Comparison of ENCODE assay signal across 11 cellular contexts in genomic region chr16:47732122-47732805, GRCh38.
DNase-seq lines count a peak whose midpoint lies in the region; ATAC-seq and TF ChIP-seq lines count a peak whose summit lies in the region.
"Had no signal": no experiment of that assay in that cellular context is flagged by ENCODE, and none has a peak within 500 bp of the region (broad histone marks: within the 10 kb centered on the region; RNA-seq: fewer than 3 reads in every experiment).

No MANE protein-coding gene starts in this region.

- in situ Hi-C loops in ACHN (cut with HindIII; ENCODE audit: low pct_ligation_motif_present, low pct_unique_long_range_greater_than_20kb, low sequenced_read_pairs): no loop called here

- H3K9me3 Mint-ChIP-seq in T-helper 2 cell treated with Interferon-gamma antibody and Interleukin-4, amounts not matched to agents 5 μg/mL and 100 μg/mL, for 36 hours: no peaks in the 10 kb centered on the region

- intact Hi-C loops in posterior vena cava (cut with DNase I): no loop called here

- no peak for TF ChIP-seq CTCF in fibroblast of villous mesenchyme (IDR thresholded peaks at IDR 0.05; ENCODE audit: insufficient read depth, low read depth, low read length)

- no peak for ATAC-seq in HG02588 (IDR thresholded peaks at IDR 0.05; ENCODE audit: unreplicated experiment)

- peaks cover 9% of the 10 kb centered on the region for H3K4me1 Mint-ChIP-seq in T-helper 2 cell treated with Interferon-gamma antibody and Interleukin-4, amounts not matched to agents 5 μg/mL and 100 μg/mL, for 36 hours (ENCODE audit: low read depth)

- H3K4me3 ChIP-seq in fibroblast of villous mesenchyme (ENCODE audit: low read depth, low read length): no peak overlapping the region

- H3K27ac Mint-ChIP-seq in T-helper 2 cell treated with Interferon-gamma antibody and Interleukin-4, amounts not matched to agents 5 μg/mL and 100 μg/mL, for 36 hours: no peak overlapping the region

- peaks cover 8% of the 10 kb centered on the region for H3K27me3 Mint-ChIP-seq in T-helper 2 cell treated with Interferon-gamma antibody and Interleukin-4, amounts not matched to agents 5 μg/mL and 100 μg/mL, for 36 hours (ENCODE audit: low read depth)

- DNase-seq in ACHN (peak; percentile 58), H4 (ENCODE audit: low spot score) (peak; percentile 89), fibroblast of villous mesenchyme (ENCODE audit: low read depth) (peak; percentile 91), NCI-H345 treated with DMSO at 0.1 percent for 48 hours (lab: John Stamatoyannopoulos, UW; ENCODE audit: unreplicated experiment) (no peak), posterior vena cava (ENCODE audit: low spot score) (no peak), NCI-H146 treated with DMSO at 0.1 percent for 48 hours (lab: John Stamatoyannopoulos, UW; ENCODE audit: unreplicated experiment) (no peak)
- peak; percentile 35 for DNase-seq in T-helper 2 cell treated with Interferon-gamma antibody and Interleukin-4, amounts not matched to agents 5 μg/mL and 100 μg/mL, for 36 hours (ENCODE audit: low spot score)
- DNase-seq: DMS79; effector CD4-positive, alpha-beta T cell; NCI-H345 had no signal

- no peaks in the 10 kb centered on the region for H3K36me3 Mint-ChIP-seq in T-helper 2 cell treated with Interferon-gamma antibody and Interleukin-4, amounts not matched to agents 5 μg/mL and 100 μg/mL, for 36 hours (ENCODE audit: low read depth)

- H3K4me3 Mint-ChIP-seq in T-helper 2 cell treated with Interferon-gamma antibody and Interleukin-4, amounts not matched to agents 5 μg/mL and 100 μg/mL, for 36 hours: no peak overlapping the region

Comparison
In these comparisons a context has a peak if more than half of its experiments do, and no peak if none do; other contexts are left out.
1. DNase-seq: peak in ACHN (single experiment), H4 (single experiment), T-helper 2 cell treated with Interferon-gamma antibody and Interleukin-4, amounts not matched to agents 5 μg/mL and 100 μg/mL, for 36 hours (single experiment) and fibroblast of villous mesenchyme (single experiment); none in NCI-H345 treated with DMSO at 0.1 percent for 48 hours (single experiment), posterior vena cava (single experiment) and NCI-H146 treated with DMSO at 0.1 percent for 48 hours (single experiment).